Comparison of ENCODE assay signal across 8 cellular contexts in the genomic region with DNA sequence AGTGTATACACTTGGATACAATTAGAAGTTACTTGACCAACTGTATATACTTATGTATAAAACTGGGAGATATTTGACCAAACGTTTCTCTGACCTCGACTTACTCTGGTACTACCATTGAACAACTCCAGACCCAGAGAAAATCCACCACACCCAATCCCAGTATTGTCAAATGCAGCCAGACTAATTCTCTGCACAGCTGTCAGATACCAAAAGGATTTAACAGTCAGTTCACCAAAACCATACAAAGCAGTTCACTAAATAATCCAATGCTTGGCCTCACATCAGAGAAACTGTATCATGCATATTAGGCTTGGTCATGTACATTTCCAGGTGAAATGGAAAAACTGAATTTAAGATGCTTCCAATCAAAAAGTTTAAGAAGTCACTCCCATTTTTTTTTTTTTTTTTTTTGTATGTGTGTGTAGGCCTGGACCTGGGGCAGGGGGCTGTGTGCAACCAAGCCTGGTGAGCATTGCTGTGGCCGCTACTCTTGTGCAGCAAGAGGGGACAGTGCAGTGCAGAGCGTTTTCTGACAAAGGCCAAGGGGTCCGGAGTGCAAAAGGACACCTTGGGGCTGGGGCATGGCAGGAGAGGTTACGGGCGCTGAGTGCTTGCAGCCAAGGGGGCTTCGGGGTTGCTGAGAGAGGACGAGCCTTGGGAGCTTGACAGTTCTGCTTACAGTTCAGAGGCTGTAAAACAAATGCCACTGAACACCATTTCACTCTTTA. TPM values are rescaled to one million over a fixed set of nuclear protein-coding genes. Genes with fewer than 3 reads are reported as not detected.
A peak's percentile ranks its signal among the peaks of the same experiment; 100 is the strongest.
DNase-seq lines count a peak whose midpoint lies in the region; ATAC-seq and TF ChIP-seq lines count a peak whose summit lies in the region.

No MANE protein-coding gene starts in this region.

- H3K27me3 ChIP-seq in PC-9 (ENCODE audit: insufficient read depth, low read depth) (no peaks in the 10 kb centered on the region), esophagus muscularis mucosa (no peaks in the 10 kb centered on the region), prostate gland (replicated peaks; ENCODE audit: insufficient read depth) (no peaks in the 10 kb centered on the region)

- H3K4me3 ChIP-seq in PC-9 (peak overlapping the region; percentile 83), esophagus muscularis mucosa (peak overlapping the region; percentile 73 to 99 (median 92)), prostate gland (peak overlapping the region; percentile 59 to 95)

- H3K36me3 ChIP-seq in PC-9 (ENCODE audit: low read depth) (peaks cover 23% of the 10 kb centered on the region; the same call in 1 of the 2 replicates), esophagus muscularis mucosa (no peaks in the 10 kb centered on the region), prostate gland (no peaks in the 10 kb centered on the region)

- no peak for ATAC-seq in GM21786 (IDR thresholded peaks at IDR 0.05; ENCODE audit: unreplicated experiment)

- peaks cover 53% of the 10 kb centered on the region for H4K20me1 ChIP-seq in PC-9 (ENCODE audit: insufficient read depth)

- no peak overlapping the region for H3K27ac ChIP-seq in PC-9
- peak overlapping the region in 3 of 4 donors; percentile 88 to 94 (median 89) for H3K27ac ChIP-seq in esophagus muscularis mucosa (replicated peaks in 1 of 4)
- H3K27ac ChIP-seq in prostate gland = peak overlapping the region in 1 of 2 donors; percentile 83

- peaks cover 11% of the 10 kb centered on the region; the same call in 1 of the 2 replicates for H3F3A ChIP-seq in PC-9 (ENCODE audit: insufficient read depth, low read depth)

- intact Hi-C loops in PC-9 (cut with micrococcal nuclease; ENCODE audit: unreplicated experiment) (loop anchor here (2.0 to 5.0 kb wide), 4 partner anchors 65 to 1275 kb away; a partner anchor contains a TSS), esophagus muscularis mucosa (cut with DNase I) (loop anchor here (5.0 kb wide), 1 partner anchor 582 kb away; a partner anchor contains a TSS), prostate gland (cut with DNase I) (loop anchor here (10.0 kb wide), 1 partner anchor 65 kb away; a partner anchor contains a TSS)

- WGBS in esophagus muscularis mucosa = 49% methylated on average over 9 of the region's 9 CpGs
- WGBS in prostate gland = 43% methylated on average over 9 of the region's 9 CpGs

- peak; percentile 17 for DNase-seq in ELF-1 (ENCODE audit: low read depth, low spot score)
- no peak for DNase-seq in PC-9
- DNase-seq in esophagus muscularis mucosa (ENCODE audit: extremely low spot score) = no peak
- DNase-seq in prostate gland (ENCODE audit: low spot score) = no peak
- DNase-seq in SW480 (ENCODE audit: low spot score) = no peak
- no peak for DNase-seq in islet precursor cell
- DNase-seq in Kasumi-1 (lab: John Stamatoyannopoulos, UW) = no peak

- CTCF ChIA-PET in PC-9 (lab: Charles Lee) = no interaction called here

- H3K9me3 ChIP-seq in PC-9 (ENCODE audit: insufficient read depth, low read depth) (peaks cover 4% of the 10 kb centered on the region; the same call in 1 of the 2 replicates), esophagus muscularis mucosa (no peaks in the 10 kb centered on the region), prostate gland (no peaks in the 10 kb centered on the region)

- TF ChIP-seq EP300 in esophagus muscularis mucosa (IDR thresholded peaks at IDR 0.05) = no peak

- POLR2A ChIA-PET in PC-9 (lab: Charles Lee; ENCODE audit: unreplicated experiment) = interaction anchor here (0.6 to 0.7 kb wide), 3 partner anchors 8 to 568 kb away, joined by 3 to 9 read pairs (median 3); no protein-coding TSS in a partner anchor

- H3K9me2 ChIP-seq in PC-9 (ENCODE audit: insufficient read depth) = no peaks in the 10 kb centered on the region

- TF ChIP-seq POLR2A in esophagus muscularis mucosa (IDR thresholded peaks at IDR 0.05; ENCODE audit: low read depth) (no peak), prostate gland (IDR thresholded peaks at IDR 0.05) (no peak)

- TF ChIP-seq CTCF in PC-9 (conservative IDR thresholded peaks at IDR 0.05) = no peak
- no peak for TF ChIP-seq CTCF in esophagus muscularis mucosa (IDR thresholded peaks at IDR 0.05)
- TF ChIP-seq CTCF in prostate gland (IDR thresholded peaks at IDR 0.05) = no peak

- H3K79me2 ChIP-seq in PC-9 (ENCODE audit: low read depth) = peaks cover 94% of the 10 kb centered on the region

- no peak overlapping the region for H2AFZ ChIP-seq in PC-9

- BruUV-seq in PC-9 (replicated peaks; lab: Mats Ljungman, UMichigan) = TSS peak; percentile 48

- H3K4me2 ChIP-seq in PC-9 = peak overlapping the region; percentile 93

- peaks cover 35% of the 10 kb centered on the region for H3K4me1 ChIP-seq in PC-9 (replicated peaks; ENCODE audit: insufficient read depth)
- peaks cover 44 to 70% (median 58%) of the 10 kb centered on the region in 4 donors for H3K4me1 ChIP-seq in esophagus muscularis mucosa
- H3K4me1 ChIP-seq in prostate gland (replicated peaks) = no peaks in the 10 kb centered on the region

RNA-seq across cellular contexts. Expression of a gene that starts 1.4 kb away (rescaled TPM):
- 63.7 and 65.2 TPM in 2 replicates for total RNA-seq in PC-9 (2021)
- total RNA-seq in esophagus muscularis mucosa = 10 to 100 TPM; 43.4 to 50.6 (median 46.4) TPM
- 10 to 100 TPM; 34.0 to 36.1 TPM for total RNA-seq in prostate gland

RNA-seq across cellular contexts. Expression of a gene that starts 1.8 kb away (rescaled TPM):
- total RNA-seq in PC-9 (2021) (4.8 TPM in 2 replicates), esophagus muscularis mucosa (1 to 10 TPM; 1.8 to 3.7 (median 2.4) TPM), prostate gland (1 to 10 TPM in 1 of 2 donors, under 1 TPM in 1; 0.73 to 3.4 TPM)
